In the genomic region with DNA sequence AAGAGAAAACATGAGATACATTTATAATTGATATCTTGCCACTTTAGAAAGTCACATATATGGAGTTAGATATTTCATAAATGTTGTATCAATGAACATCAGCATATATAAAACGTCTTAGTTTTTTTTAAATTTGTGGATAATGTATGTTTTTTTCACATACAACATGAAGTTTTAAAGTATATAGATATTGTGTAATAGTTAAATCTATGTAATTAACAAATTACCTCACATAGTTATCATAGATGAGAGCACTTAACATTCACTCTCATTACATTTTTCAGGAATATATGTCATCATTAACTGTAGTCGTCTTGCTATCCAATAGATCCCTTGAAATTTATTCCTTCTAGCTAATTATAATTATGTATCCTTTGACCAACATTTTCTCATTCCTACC, we compare ENCODE assay signal across 22 cellular contexts.
"Had no signal": no experiment of that assay in that cellular context is flagged by ENCODE, and none has a peak within 500 bp of the region (broad histone marks: within the 10 kb centered on the region; RNA-seq: fewer than 3 reads in every experiment).

No MANE protein-coding gene starts in this region.

- H3K4me3 ChIP-seq: colonic mucosa, esophagus muscularis mucosa, gastrocnemius medialis, heart right ventricle, left lung, lower lobe of right lung, mucosa of descending colon had no signal

- H3K27me3 ChIP-seq: colonic mucosa, esophagus muscularis mucosa, gastrocnemius medialis, heart right ventricle, left lung had no signal

- FAIRE-seq: endothelial cell of umbilical vein had no signal

- H3K4me1 ChIP-seq: colonic mucosa, esophagus muscularis mucosa, foreskin keratinocyte, gastrocnemius medialis, heart right ventricle, left lung, lower lobe of right lung had no signal

- H3K36me3 ChIP-seq: colonic mucosa, esophagus muscularis mucosa, gastrocnemius medialis, left lung, lower lobe of right lung had no signal

- DNase-seq: colonic mucosa; cortex of kidney; effector CD8-positive, alpha-beta T cell; effector memory CD8-positive, alpha-beta T cell; endodermal cell; foreskin keratinocyte; gastrocnemius medialis; glutamatergic neuron; head of caudate nucleus; heart right ventricle; hippocampal formation; immature natural killer cell; islet precursor cell; left cardiac atrium; left lung; left ventricle myocardium superior; lower lobe of right lung; mesenchymal stem cell; mucosa of descending colon; naive B cell had no signal

- ATAC-seq: effector memory CD8-positive, alpha-beta T cell; foreskin keratinocyte; gastrocnemius medialis; heart right ventricle; left cardiac atrium; left lung; left ventricle myocardium superior; lower lobe of right lung; mucosa of descending colon had no signal

- H3K27ac ChIP-seq: colonic mucosa, esophagus muscularis mucosa, foreskin keratinocyte, gastrocnemius medialis, heart right ventricle, left lung, lower lobe of right lung had no signal

- H3K9me3 ChIP-seq: colonic mucosa, esophagus muscularis mucosa, gastrocnemius medialis, left lung, lower lobe of right lung, mucosa of descending colon had no signal
